In the genomic region with DNA sequence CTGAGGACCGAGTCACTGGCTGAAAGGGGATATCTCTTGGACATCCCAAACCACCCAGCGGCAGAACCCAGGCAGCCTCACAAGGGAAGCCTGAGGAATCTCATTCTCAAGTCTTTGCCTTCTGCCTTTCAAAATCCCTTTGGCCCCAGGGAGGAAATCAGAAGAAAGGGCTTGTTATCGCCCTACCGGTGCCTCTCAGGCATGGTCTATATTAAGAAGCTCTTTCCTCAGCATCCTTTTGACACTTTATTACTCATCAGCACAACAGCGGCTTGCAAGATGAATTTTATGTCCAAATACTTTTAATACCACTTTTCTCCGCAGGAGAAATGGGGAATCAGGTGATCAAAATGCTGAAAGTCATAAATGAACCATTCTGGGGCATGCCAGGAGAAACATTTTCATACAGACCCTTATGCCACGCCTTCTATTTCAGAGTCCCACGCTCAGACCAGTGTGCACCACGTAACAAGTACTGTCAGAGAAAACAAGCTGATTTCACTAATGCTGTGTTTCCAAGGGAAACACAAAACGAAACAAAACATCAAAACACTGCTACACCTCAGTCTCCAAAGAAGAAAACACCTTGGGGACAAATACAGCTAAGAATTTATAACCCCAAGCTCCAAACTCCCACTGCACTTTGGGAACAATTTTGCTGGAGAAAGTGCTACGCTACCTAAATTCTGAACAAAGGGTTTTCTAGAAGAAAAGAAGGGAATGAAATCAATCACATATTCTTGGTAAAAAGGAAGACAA, we compare ENCODE assay signal across 7 cellular contexts. TPM values are rescaled to one million over a fixed set of nuclear protein-coding genes. Genes with fewer than 3 reads are reported as not detected.
A peak's percentile ranks its signal among the peaks of the same experiment; 100 is the strongest.
DNase-seq lines count a peak whose midpoint lies in the region; ATAC-seq and TF ChIP-seq lines count a peak whose summit lies in the region.

No MANE protein-coding gene starts in this region.

- CTCF ChIA-PET in HEK293T (lab: Yijun Ruan, JAX) = no interaction called here

- no peak for TF ChIP-seq CTCF in right atrium auricular region (IDR thresholded peaks at IDR 0.05)

- H3K36me3 Mint-ChIP-seq in activated CD4-positive, alpha-beta T cell treated with anti-CD3 and anti-CD28 coated beads, Interleukin-2, amount 10 ng/mL, durations not matched to agents 24 days and 14 days (ENCODE audit: low read depth) = peaks cover 29% of the 10 kb centered on the region

- no peaks in the 10 kb centered on the region for H3K9me3 ChIP-seq in right atrium auricular region

- POLR2A ChIA-PET in HEK293T (lab: Yijun Ruan, JAX) = no interaction called here

- no peaks in the 10 kb centered on the region for H3K36me3 ChIP-seq in right atrium auricular region

- H3K4me1 Mint-ChIP-seq in activated CD4-positive, alpha-beta T cell treated with anti-CD3 and anti-CD28 coated beads, Interleukin-2, amount 10 ng/mL, durations not matched to agents 24 days and 14 days = peaks cover 68% of the 10 kb centered on the region

- H3K4me1 ChIP-seq in right atrium auricular region = peaks cover 0 to 80% of the 10 kb centered on the region in 2 donors

- intact Hi-C loops in activated CD4-positive, alpha-beta T cell treated with anti-CD3 and anti-CD28 coated beads, Interleukin-2, amount 10 ng/mL, durations not matched to agents 24 days and 14 days (cut with micrococcal nuclease) = loop anchor here (1.0 to 2.0 kb wide), 3 partner anchors 19 to 42 kb away; no protein-coding TSS in a partner anchor

- peak overlapping the region; percentile 98 for H3K27ac Mint-ChIP-seq in activated CD4-positive, alpha-beta T cell treated with anti-CD3 and anti-CD28 coated beads, Interleukin-2, amount 10 ng/mL, durations not matched to agents 24 days and 14 days

- peak overlapping the region; percentile 68 to 80 for H3K27ac ChIP-seq in right atrium auricular region

- peak; percentile 85 for DNase-seq in activated CD4-positive, alpha-beta T cell treated with anti-CD3 and anti-CD28 coated beads, Interleukin-2, amount 10 ng/mL, durations not matched to agents 24 days and 14 days
- DNase-seq in right atrium auricular region (ENCODE audit: low spot score) = no peak
- DNase-seq in GOT3 (lab: John Stamatoyannopoulos, UW) = no peak
- no peak for DNase-seq in NCI-H226
- no peak for DNase-seq in HEK293T (ENCODE audit: extremely low spot score)

- H3K27me3 ChIP-seq in right atrium auricular region = no peaks in the 10 kb centered on the region

- no peaks in the 10 kb centered on the region for H3K27me3 Mint-ChIP-seq in activated CD4-positive, alpha-beta T cell treated with anti-CD3 and anti-CD28 coated beads, Interleukin-2, amount 10 ng/mL, durations not matched to agents 24 days and 14 days

- H3K4me3 ChIP-seq in right atrium auricular region = peak overlapping the region; percentile 15 to 38

- peak; percentile 69 for ATAC-seq in GM18870 (IDR thresholded peaks at IDR 0.05; ENCODE audit: unreplicated experiment)
- ATAC-seq in HG02973 (IDR thresholded peaks at IDR 0.05; ENCODE audit: unreplicated experiment) = peak; percentile 67

- no peaks in the 10 kb centered on the region for H3K9me3 Mint-ChIP-seq in activated CD4-positive, alpha-beta T cell treated with anti-CD3 and anti-CD28 coated beads, Interleukin-2, amount 10 ng/mL, durations not matched to agents 24 days and 14 days

- H3K4me3 Mint-ChIP-seq in activated CD4-positive, alpha-beta T cell treated with anti-CD3 and anti-CD28 coated beads, Interleukin-2, amount 10 ng/mL, durations not matched to agents 24 days and 14 days = peak overlapping the region; percentile 72

TF ChIP-seq in HEK293T, 16 proteins besides CTCF, POLR2A, EP300 and RAD21:
- TF ChIP-seq ELF4 (IDR thresholded peaks at IDR 0.05) = no peak
- TF ChIP-seq LEF1 (IDR thresholded peaks at IDR 0.05; ENCODE audit: borderline replicate concordance) = no peak
- TF ChIP-seq CTBP1 (IDR thresholded peaks at IDR 0.05; ENCODE audit: borderline replicate concordance) = no peak
- TF ChIP-seq ZNF384 (IDR thresholded peaks at IDR 0.05) = no peak
- TF ChIP-seq NFRKB (IDR thresholded peaks at IDR 0.05) = no peak
- TF ChIP-seq SUZ12 (IDR thresholded peaks at IDR 0.05) = no peak
- no peak for TF ChIP-seq BHLHE40 (IDR thresholded peaks at IDR 0.05; ENCODE audit: borderline replicate concordance)
- TF ChIP-seq HDGF (IDR thresholded peaks at IDR 0.05; ENCODE audit: borderline replicate concordance) = no peak
- TF ChIP-seq FOXA1 (IDR thresholded peaks at IDR 0.05) = no peak
- TF ChIP-seq FOXM1 (IDR thresholded peaks at IDR 0.05; ENCODE audit: borderline replicate concordance) = no peak
- TF ChIP-seq TARDBP (IDR thresholded peaks at IDR 0.05) = no peak
- no peak for TF ChIP-seq FOXK2 (IDR thresholded peaks at IDR 0.05)
- no peak for TF ChIP-seq ARNT (IDR thresholded peaks at IDR 0.05)
- TF ChIP-seq L3MBTL2 (conservative IDR thresholded peaks at IDR 0.05) = no peak
- TF ChIP-seq SP1 (IDR thresholded peaks at IDR 0.05) = no peak
- TF ChIP-seq, protein P1, sequence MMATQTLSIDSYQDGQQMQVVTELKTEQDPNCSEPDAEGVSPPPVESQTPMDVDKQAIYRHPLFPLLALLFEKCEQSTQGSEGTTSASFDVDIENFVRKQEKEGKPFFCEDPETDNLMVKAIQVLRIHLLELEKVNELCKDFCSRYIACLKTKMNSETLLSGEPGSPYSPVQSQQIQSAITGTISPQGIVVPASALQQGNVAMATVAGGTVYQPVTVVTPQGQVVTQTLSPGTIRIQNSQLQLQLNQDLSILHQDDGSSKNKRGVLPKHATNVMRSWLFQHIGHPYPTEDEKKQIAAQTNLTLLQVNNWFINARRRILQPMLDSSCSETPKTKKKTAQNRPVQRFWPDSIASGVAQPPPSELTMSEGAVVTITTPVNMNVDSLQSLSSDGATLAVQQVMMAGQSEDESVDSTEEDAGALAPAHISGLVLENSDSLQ (IDR thresholded peaks at IDR 0.05) = no peak

RNA-seq across cellular contexts. Expression of a gene that starts 30.0 kb away (rescaled TPM):
- 150 and 153 TPM in 2 replicates for total RNA-seq in activated CD4-positive, alpha-beta T cell treated with anti-CD3 and anti-CD28 coated beads, Interleukin-2, amount 10 ng/mL, durations not matched to agents 24 days and 14 days
- total RNA-seq in right atrium auricular region = 10 to 100 TPM; 59.5 to 65.1 TPM
